Comparison of ENCODE assay signal across 9 cellular contexts in the genomic region with DNA sequence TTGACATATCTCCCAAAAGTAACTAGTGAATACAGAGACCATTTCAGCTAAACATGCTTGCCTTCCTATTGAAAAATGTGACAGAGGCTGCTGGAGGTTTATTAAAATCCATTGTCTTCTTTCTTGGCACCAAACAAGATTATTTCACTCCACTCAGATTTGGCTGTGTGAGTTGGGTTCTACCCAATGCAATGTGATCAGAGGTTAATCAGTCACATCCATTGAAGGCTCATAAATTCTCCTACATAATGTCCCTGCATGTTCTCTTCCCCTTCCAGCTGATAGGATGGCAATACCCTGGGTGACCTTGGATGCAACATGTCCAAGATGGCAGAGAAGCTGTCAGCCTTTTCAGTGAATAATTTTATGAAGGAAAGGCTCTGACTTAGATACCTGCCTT. TPM values are rescaled to one million over a fixed set of nuclear protein-coding genes. Genes with fewer than 3 reads are reported as not detected.
"Had no signal": no experiment of that assay in that cellular context is flagged by ENCODE, and none has a peak within 500 bp of the region (broad histone marks: within the 10 kb centered on the region; RNA-seq: fewer than 3 reads in every experiment).

No MANE protein-coding gene starts in this region.

- H3K27ac ChIP-seq: HL-60, KMS-11 had no signal

- DNase-seq: IMR-90, KBM-7, KG1 had no signal

- H3K4me3 ChIP-seq: K562 had no signal

- ATAC-seq: HepG2, K562 had no signal

RNA-seq across cellular contexts. Expression of gene TKTL2, which starts 54.5 kb away (rescaled TPM):
- total RNA-seq: HepG2, HT-29, HT1080, IMR-90 had no signal
